ENCODE assay signal across 17 cellular contexts in the genomic region with DNA sequence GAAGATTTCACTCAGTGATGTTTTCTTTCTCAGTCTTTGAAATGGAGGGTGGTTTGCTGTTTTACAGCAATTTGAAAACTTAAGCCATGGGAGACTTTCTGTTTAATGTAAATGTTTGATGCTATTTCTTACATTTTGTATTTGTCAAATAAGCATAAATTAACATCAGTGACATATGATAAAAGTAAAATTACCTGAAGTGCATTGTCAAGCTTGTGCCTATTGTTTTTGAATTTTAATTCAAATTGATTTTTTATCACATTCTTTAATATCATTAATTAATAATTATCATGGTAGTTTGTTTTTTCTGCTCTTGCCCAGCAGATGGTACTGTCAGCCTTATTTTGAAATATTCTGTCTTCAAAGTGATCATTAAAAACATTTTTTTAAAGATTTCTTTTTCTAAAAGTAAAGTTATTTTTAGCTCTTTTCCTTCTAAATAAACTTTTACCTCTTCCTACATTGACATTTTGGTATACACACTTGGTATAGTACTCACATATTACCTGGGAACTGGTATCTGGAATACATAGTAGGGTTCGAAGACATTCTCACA. TPM values are rescaled to one million over a fixed set of nuclear protein-coding genes. Genes with fewer than 3 reads are reported as not detected.
DNase-seq lines count a peak whose midpoint lies in the region; ATAC-seq and TF ChIP-seq lines count a peak whose summit lies in the region.
"Had no signal": no experiment of that assay in that cellular context is flagged by ENCODE, and none has a peak within 500 bp of the region (broad histone marks: within the 10 kb centered on the region; RNA-seq: fewer than 3 reads in every experiment).

No MANE protein-coding gene starts in this region.

- 0 out of 2 replicates have a peak, but pooled peaks cover 2% of the 10 kb centered on the region for H3K79me2 ChIP-seq in SK-N-SH (ENCODE audit: insufficient read depth)
- H3K79me2 ChIP-seq in PC-3 (ENCODE audit: low read length) = no peaks in the 10 kb centered on the region

- no peak overlapping the region for H3K4me3 ChIP-seq in SK-N-SH (ENCODE audit: low read depth in 2 of 2, low read length in 1 of 2)
- H3K4me3 ChIP-seq in PC-3 (ENCODE audit: low read length) = no peak overlapping the region
- H3K4me3 ChIP-seq in endodermal cell (ENCODE audit: low read length) = no peak overlapping the region
- H3K4me3 ChIP-seq in HAP-1 = no peak overlapping the region

- peaks cover 2% of the 10 kb centered on the region for H3K4me1 Mint-ChIP-seq in endodermal cell
- H3K4me1 Mint-ChIP-seq: activated T-helper 17 cell treated with anti-CD3 and anti-CD28 coated beads, Interleukin-2, amount 50 U/mL, for 72 hours had no signal

- peaks cover 24% of the 10 kb centered on the region for H3K36me3 Mint-ChIP-seq in endodermal cell (ENCODE audit: low read depth)

- no peak for ATAC-seq in SK-N-SH treated with all-trans-retinoic acid at 6 μM for 48 hours
- no peak for ATAC-seq in PC-3
- no peak for ATAC-seq in GM19455 (IDR thresholded peaks at IDR 0.05; ENCODE audit: unreplicated experiment)
- no peak for ATAC-seq in activated CD4-positive, CD25-positive, alpha-beta regulatory T cell treated with anti-CD3 and anti-CD28 coated beads, Interleukin-2, amount 50 U/mL, for 24 hours
- ATAC-seq: activated T-helper 17 cell treated with anti-CD3 and anti-CD28 coated beads, Interleukin-2, amount 50 U/mL, for 72 hours had no signal

- H2AFZ ChIP-seq in SK-N-SH (ENCODE audit: low read depth) (no peak overlapping the region), PC-3 (ENCODE audit: low read length) (no peak overlapping the region)

- TF ChIP-seq CTCF in SK-N-SH (IDR thresholded peaks at IDR 0.05) (peak; percentile 43), PC-3 (conservative IDR thresholded peaks at IDR 0.05; ENCODE audit: low read depth, low read length) (peak; percentile 29; the same call in 1 of the 2 replicates), endodermal cell (conservative IDR thresholded peaks at IDR 0.05) (peak; percentile 16)

- H3K4me1 ChIP-seq in SK-N-SH (ENCODE audit: control insufficient read depth in 1 of 2, insufficient read depth in 2 of 2, low read depth in 1 of 2, low read length in 1 of 2) (no peaks in the 10 kb centered on the region; a peak in 1 of 4 replicates), PC-3 (ENCODE audit: insufficient read depth, low read length) (no peaks in the 10 kb centered on the region), endodermal cell (ENCODE audit: control insufficient read depth, insufficient read depth, low read length) (no peaks in the 10 kb centered on the region), HAP-1 (0 out of 2 replicates have a peak, but pooled peaks cover 5% of the 10 kb centered on the region)

- H3K27me3 Mint-ChIP-seq in endodermal cell (ENCODE audit: insufficient read depth) = no peaks in the 10 kb centered on the region
- H3K27me3 Mint-ChIP-seq: activated naive CD8-positive, alpha-beta T cell treated with anti-CD3 and anti-CD28 coated beads for 36 hours; activated T-helper 17 cell treated with anti-CD3 and anti-CD28 coated beads, Interleukin-2, amount 50 U/mL, for 72 hours; CD4-positive, alpha-beta memory T cell had no signal

- no peak for TF ChIP-seq EP300 in SK-N-SH (IDR thresholded peaks at IDR 0.05; ENCODE audit: borderline replicate concordance in 1 of 2, low read depth in 1 of 2, low read length in 1 of 2)

- in situ Hi-C loops in HAP-1 (cut with MboI; ENCODE audit: low sequenced_read_pairs) = no loop called here

- no peak overlapping the region for H3K4me3 Mint-ChIP-seq in endodermal cell
- H3K4me3 Mint-ChIP-seq: activated naive CD8-positive, alpha-beta T cell treated with anti-CD3 and anti-CD28 coated beads for 36 hours; activated T-helper 17 cell treated with anti-CD3 and anti-CD28 coated beads, Interleukin-2, amount 50 U/mL, for 72 hours; CD4-positive, alpha-beta memory T cell; neural crest cell had no signal

- intact Hi-C loops in PC-3 (cut with micrococcal nuclease) = loop anchor here (5.0 kb wide), 1 partner anchor 235 kb away; no protein-coding TSS in a partner anchor

- no peaks in the 10 kb centered on the region for H3K9me2 ChIP-seq in SK-N-SH
- no peaks in the 10 kb centered on the region for H3K9me2 ChIP-seq in PC-3 (replicated peaks; ENCODE audit: low read length)

- CTCF ChIA-PET in SK-N-SH (lab: Yijun Ruan, JAX) = interaction anchor here (0.7 to 2.1 kb wide), 2 partner anchors 10 to 17 kb away, joined by 3 to 14 read pairs; no protein-coding TSS in a partner anchor
- CTCF ChIA-PET in PC-3 (lab: Charles Lee) = no interaction called here

- H3K9me3 ChIP-seq in SK-N-SH (no peaks in the 10 kb centered on the region), PC-3 (ENCODE audit: low read length) (no peaks in the 10 kb centered on the region), endodermal cell (ENCODE audit: control insufficient read depth, low read length) (no peaks in the 10 kb centered on the region), HAP-1 (no peaks in the 10 kb centered on the region)

- no peak overlapping the region for H3K4me2 ChIP-seq in SK-N-SH
- H3K4me2 ChIP-seq in PC-3 (ENCODE audit: low read length) = no peak overlapping the region

- H3K27ac ChIP-seq in SK-N-SH (ENCODE audit: low read depth in 2 of 2, low read length in 1 of 2) (no peak overlapping the region), PC-3 (ENCODE audit: low read length) (no peak overlapping the region), endodermal cell (ENCODE audit: low read depth, low read length) (no peak overlapping the region)

- H3F3A ChIP-seq in SK-N-SH (replicated peaks; ENCODE audit: insufficient read depth) (peaks cover 4% of the 10 kb centered on the region), PC-3 (ENCODE audit: low read length, unreplicated experiment) (no peaks in the 10 kb centered on the region)

- no TSS peak for BruUV-seq in PC-3 (replicated peaks; lab: Mats Ljungman, UMichigan)

- H3K9ac ChIP-seq in SK-N-SH (no peak overlapping the region), PC-3 (ENCODE audit: low read length) (no peak overlapping the region), endodermal cell (ENCODE audit: extremely low read depth, low read length, poor library complexity, severe bottlenecking) (no peak overlapping the region)

- H3K27me3 ChIP-seq in SK-N-SH (ENCODE audit: insufficient read depth) (no peaks in the 10 kb centered on the region), PC-3 (ENCODE audit: low read length) (no peaks in the 10 kb centered on the region), endodermal cell (ENCODE audit: control insufficient read depth, insufficient read depth, low read length, poor library complexity, severe bottlenecking) (no peaks in the 10 kb centered on the region), HAP-1 (ENCODE audit: low read depth) (no peaks in the 10 kb centered on the region)

- POLR2A ChIA-PET in SK-N-SH (lab: Yijun Ruan, JAX) = no interaction called here
- POLR2A ChIA-PET in PC-3 (lab: Charles Lee; ENCODE audit: unreplicated experiment) = no interaction called here

- H3K36me3 ChIP-seq in SK-N-SH (replicated peaks in 1 of 2; ENCODE audit: control insufficient read depth in 1 of 2, insufficient read depth in 2 of 2, low read length in 1 of 2) (peaks cover 18 to 49% of the 10 kb centered on the region in 2 experiments), PC-3 (ENCODE audit: low read depth, low read length) (no peaks in the 10 kb centered on the region), endodermal cell (ENCODE audit: control insufficient read depth, insufficient read depth, low read length) (peaks cover 21% of the 10 kb centered on the region), HAP-1 (replicated peaks) (0 out of 2 replicates have a peak, but pooled peaks cover 3% of the 10 kb centered on the region)

- DNase-seq in SK-N-SH = no peak
- no peak for DNase-seq in PC-3
- no peak for DNase-seq in endodermal cell
- DNase-seq in HAP-1 (ENCODE audit: low spot score in 2 of 2) = no peak
- DNase-seq in NCI-H1436 treated with DMSO at 0.1 percent for 48 hours (lab: John Stamatoyannopoulos, UW) = no peak
- DNase-seq: activated CD4-positive, alpha-beta T cell treated with anti-CD3 and anti-CD28 coated beads for 48 hours; activated naive CD8-positive, alpha-beta T cell treated with anti-CD3 and anti-CD28 coated beads for 36 hours; CD4-positive, alpha-beta memory T cell; DMS79; NCI-H345; stimulated activated CD4-positive, alpha-beta T cell treated with anti-CD3 and anti-CD28 coated beads, Interleukin-12 subunit alpha, Interleukin-12 subunit beta, amount 100 ng/mL, for 4 hours; stimulated activated CD8-positive, alpha-beta memory T cell treated with anti-CD3 and anti-CD28 coated beads, Interleukin-4, amount 100 ng/mL, for 48 hours had no signal

- 93% methylated on average over 1 of the region's 1 CpG for WGBS in SK-N-SH (ENCODE audit: low lambda C conversion rate)
- 100% methylated on average over 1 of the region's 1 CpG; no CpG with 5 or more reads in 1 of the 2 experiments for WGBS in endodermal cell (ENCODE audit: insufficient coverage in 1 of 2, insufficient read length in 1 of 2), 2 experiments

- H3K27ac Mint-ChIP-seq in endodermal cell = no peak overlapping the region
- H3K27ac Mint-ChIP-seq: activated naive CD8-positive, alpha-beta T cell treated with anti-CD3 and anti-CD28 coated beads for 36 hours; activated T-helper 17 cell treated with anti-CD3 and anti-CD28 coated beads, Interleukin-2, amount 50 U/mL, for 72 hours had no signal

- peak; percentile 13; the same call in 1 of the 2 replicates for TF ChIP-seq RAD21 in SK-N-SH (IDR thresholded peaks at IDR 0.05; ENCODE audit: low read length)

- H3K9me3 Mint-ChIP-seq in endodermal cell = no peaks in the 10 kb centered on the region
- H3K9me3 Mint-ChIP-seq: activated naive CD8-positive, alpha-beta T cell treated with anti-CD3 and anti-CD28 coated beads for 36 hours; activated T-helper 17 cell treated with anti-CD3 and anti-CD28 coated beads, Interleukin-2, amount 50 U/mL, for 72 hours; CD4-positive, alpha-beta memory T cell; neural crest cell had no signal

- H4K20me1 ChIP-seq in SK-N-SH (ENCODE audit: insufficient read depth) (no peaks in the 10 kb centered on the region; the same call in 1 of the 2 replicates), PC-3 (ENCODE audit: low read length) (no peaks in the 10 kb centered on the region)

TF ChIP-seq in SK-N-SH treated with all-trans-retinoic acid at 6 μM for 48 hours, 23 proteins besides CTCF, POLR2A, EP300 and RAD21:
- no peak for TF ChIP-seq ARNTL (CRISPR knock-in tag; IDR thresholded peaks at IDR 0.05; ENCODE audit: borderline replicate concordance, low read depth)
- no peak for TF ChIP-seq PPARA (CRISPR knock-in tag; IDR thresholded peaks at IDR 0.05; ENCODE audit: borderline replicate concordance)
- no peak for TF ChIP-seq ZFP3 (CRISPR knock-in tag; IDR thresholded peaks at IDR 0.05)
- no peak for TF ChIP-seq ZNF70 (CRISPR knock-in tag; IDR thresholded peaks at IDR 0.05)

RNA-seq across cellular contexts. Expression of gene L3MBTL3, which starts 29.1 kb away (rescaled TPM):
- 12.6 and 13.6 TPM in 2 replicates for polyA plus RNA-seq in SK-N-SH (2012; rRNA removed)
- polyA plus RNA-seq in SK-N-SH (2012; cell fraction: cytosol; rRNA removed) = 15.8 and 19.2 TPM in 2 replicates
- 11.0 and 28.7 TPM in 2 replicates for polyA plus RNA-seq in SK-N-SH (2012; cell fraction: nucleus; rRNA removed)
- total RNA-seq in PC-3 (2014; rRNA removed) (3.0 and 3.1 TPM in 2 replicates), endodermal cell (10 to 100 TPM; 23.7 to 39.7 TPM)
- polyA plus RNA-seq in endodermal cell (2013, experiment 1 of 2) = 13.7 TPM
- polyA plus RNA-seq in endodermal cell (2013, experiment 2 of 2) = 14.0 TPM
